8 cellular contexts compared by ENCODE assay signal in genomic region chr2:62195421-62196277, GRCh38. TPM values are rescaled to one million over a fixed set of nuclear protein-coding genes. Genes with fewer than 3 reads are reported as not detected.
A peak's percentile ranks its signal among the peaks of the same experiment; 100 is the strongest.
DNase-seq lines count a peak whose midpoint lies in the region; ATAC-seq and TF ChIP-seq lines count a peak whose summit lies in the region.

Gene B3GNT2 (plus strand): TSS chr2:62196115. CDS start chr2:62222221, 26,106 bp downstream.

- TF ChIP-seq CTCF in SK-N-SH (IDR thresholded peaks at IDR 0.05), result no peak

- H3K27ac ChIP-seq in HUES64 (ENCODE audit: low read depth, low read length) (peak within 1 kb of the TSS; percentile 85), SK-N-SH (ENCODE audit: low read depth in 2 of 2, low read length in 1 of 2) (peak within 1 kb of the TSS; percentile 56 to 81; a peak in 3 of 4 replicates), substantia nigra (ENCODE audit: low read depth, low read length, poor library complexity, severe bottlenecking) (peak within 1 kb of the TSS; percentile 94)

- H3K9me3 ChIP-seq in HUES64 (ENCODE audit: insufficient read depth, low read depth, low read length) (no peaks in the 10 kb centered on the region), SK-N-SH (no peaks in the 10 kb centered on the region)

- H3K9me3 Mint-ChIP-seq in activated naive CD4-positive, alpha-beta T cell treated with anti-CD3 and anti-CD28 coated beads, Interleukin-2, amount 10 ng/mL, durations not matched to agents 7 days and 5 days, result no peaks in the 10 kb centered on the region

- POLR2A ChIA-PET in SK-N-SH (lab: Yijun Ruan, JAX), result no interaction called here

- no peak for TF ChIP-seq RAD21 in SK-N-SH (IDR thresholded peaks at IDR 0.05; ENCODE audit: low read length)

- peak within 1 kb of the TSS; percentile 96 for H3K4me3 ChIP-seq in HUES64 (ENCODE audit: low read length)
- peak within 1 kb of the TSS; percentile 70 to 98 for H3K4me3 ChIP-seq in SK-N-SH (ENCODE audit: low read depth in 2 of 2, low read length in 1 of 2)

- CTCF ChIA-PET in SK-N-SH (lab: Yijun Ruan, JAX), result no interaction called here
- CTCF ChIA-PET in activated naive CD4-positive, alpha-beta T cell treated with anti-CD3 and anti-CD28 coated beads, Interleukin-2, amount 10 ng/mL, durations not matched to agents 7 days and 5 days (lab: Charles Lee), result no interaction called here

- H3K27me3 Mint-ChIP-seq in activated naive CD4-positive, alpha-beta T cell treated with anti-CD3 and anti-CD28 coated beads, Interleukin-2, amount 10 ng/mL, durations not matched to agents 7 days and 5 days, result peaks cover 18% of the 10 kb centered on the region

- H3K27ac Mint-ChIP-seq in activated naive CD4-positive, alpha-beta T cell treated with anti-CD3 and anti-CD28 coated beads, Interleukin-2, amount 10 ng/mL, durations not matched to agents 7 days and 5 days, result peak within 1 kb of the TSS; percentile 96

- H3K79me2 ChIP-seq in SK-N-SH (ENCODE audit: insufficient read depth), result peaks cover 41% of the 10 kb centered on the region

- no peaks in the 10 kb centered on the region for H3K27me3 ChIP-seq in HUES64 (ENCODE audit: insufficient read depth, low read length)
- H3K27me3 ChIP-seq in SK-N-SH (ENCODE audit: insufficient read depth), result no peaks in the 10 kb centered on the region

- ATAC-seq in GM21367 (IDR thresholded peaks at IDR 0.05; ENCODE audit: unreplicated experiment), result peak; percentile 32

- peak within 1 kb of the TSS; percentile 95 for H3K4me2 ChIP-seq in SK-N-SH

- H4K20me1 ChIP-seq in SK-N-SH (ENCODE audit: insufficient read depth), result no peaks in the 10 kb centered on the region

- peaks cover 36% of the 10 kb centered on the region for H3K4me1 Mint-ChIP-seq in activated naive CD4-positive, alpha-beta T cell treated with anti-CD3 and anti-CD28 coated beads, Interleukin-2, amount 10 ng/mL, durations not matched to agents 7 days and 5 days

- H3K9ac ChIP-seq in HUES64 (ENCODE audit: low read depth, low read length) (peak within 1 kb of the TSS; percentile 78), SK-N-SH (peak within 1 kb of the TSS; percentile 76)

- no peaks in the 10 kb centered on the region for H3F3A ChIP-seq in SK-N-SH (replicated peaks; ENCODE audit: insufficient read depth)

- peak; percentile 27 for DNase-seq in DMS 273 treated with DMSO at 0.1 percent for 48 hours (lab: John Stamatoyannopoulos, UW)
- DNase-seq in SK-N-SH, result peak; percentile 97
- DNase-seq in activated naive CD4-positive, alpha-beta T cell treated with anti-CD3 and anti-CD28 coated beads, Interleukin-2, amount 10 ng/mL, durations not matched to agents 7 days and 5 days, result peak; percentile 89
- DNase-seq in germinal center (ENCODE audit: low spot score), result peak; percentile 92
- peak in 54 of 56 donors; percentile 30 to 88 (median 76) for DNase-seq in nucleus accumbens (lab: John Stamatoyannopoulos, UW)
- peak in 48 of 49 donors; percentile 48 to 88 (median 74) for DNase-seq in substantia nigra (lab: John Stamatoyannopoulos, UW)

- H3K36me3 Mint-ChIP-seq in activated naive CD4-positive, alpha-beta T cell treated with anti-CD3 and anti-CD28 coated beads, Interleukin-2, amount 10 ng/mL, durations not matched to agents 7 days and 5 days, result peaks cover 15% of the 10 kb centered on the region

- H2AFZ ChIP-seq in SK-N-SH (ENCODE audit: low read depth), result peak within 1 kb of the TSS; percentile 91

- peak within 1 kb of the TSS; percentile 92 for H3K4me3 Mint-ChIP-seq in activated naive CD4-positive, alpha-beta T cell treated with anti-CD3 and anti-CD28 coated beads, Interleukin-2, amount 10 ng/mL, durations not matched to agents 7 days and 5 days

- H3K9me2 ChIP-seq in SK-N-SH, result no peaks in the 10 kb centered on the region

- 4% methylated on average over 70 of the region's 70 CpGs for WGBS in HUES64
- 16% methylated on average over 16 of the region's 70 CpGs for WGBS in SK-N-SH (ENCODE audit: low lambda C conversion rate)

- H3K36me3 ChIP-seq in HUES64 (ENCODE audit: insufficient read depth, low read length) (no peaks in the 10 kb centered on the region), SK-N-SH (replicated peaks in 1 of 2; ENCODE audit: control insufficient read depth in 1 of 2, insufficient read depth in 2 of 2, low read length in 1 of 2) (no peaks in the 10 kb centered on the region)

- no peak for TF ChIP-seq EP300 in SK-N-SH (IDR thresholded peaks at IDR 0.05; ENCODE audit: borderline replicate concordance in 1 of 2, low read depth in 1 of 2, low read length in 1 of 2)

- H3K4me1 ChIP-seq in HUES64 (ENCODE audit: insufficient read depth, low read length), result peaks cover 20% of the 10 kb centered on the region
- H3K4me1 ChIP-seq in SK-N-SH (ENCODE audit: control insufficient read depth in 1 of 2, insufficient read depth in 2 of 2, low read depth in 1 of 2, low read length in 1 of 2), result peaks cover 3 to 12% of the 10 kb centered on the region in 2 experiments; a peak in 2 of 4 replicates

TF ChIP-seq in SK-N-SH, 30 proteins besides CTCF, POLR2A, EP300 and RAD21 (continues in another document):
- TF ChIP-seq RXRA (IDR thresholded peaks at IDR 0.05; ENCODE audit: borderline replicate concordance, low read depth) (no peak), USF1 (IDR thresholded peaks at IDR 0.05; ENCODE audit: borderline replicate concordance, low read depth) (no peak), SMC3 (IDR thresholded peaks at IDR 0.05; ENCODE audit: low read depth, low read length) (0 out of 2 replicates have a peak, but pooled peaks have one; percentile 4), REST (IDR thresholded peaks at IDR 0.05; ENCODE audit: low read depth, low read length) (no peak), TCF12 (IDR thresholded peaks at IDR 0.05) (no peak), NFIC (IDR thresholded peaks at IDR 0.05; ENCODE audit: borderline replicate concordance) (no peak), EZH2phosphoT487 (IDR thresholded peaks at IDR 0.05; ENCODE audit: borderline replicate concordance, low read depth) (no peak), SIN3A (IDR thresholded peaks at IDR 0.05; ENCODE audit: borderline replicate concordance, low read depth, low read length) (no peak), POLR2AphosphoS5 (IDR thresholded peaks at IDR 0.05; ENCODE audit: low read depth, low read length) (0 out of 2 replicates have a peak, but pooled peaks have one; percentile 27)
- TF ChIP-seq, protein P1, sequence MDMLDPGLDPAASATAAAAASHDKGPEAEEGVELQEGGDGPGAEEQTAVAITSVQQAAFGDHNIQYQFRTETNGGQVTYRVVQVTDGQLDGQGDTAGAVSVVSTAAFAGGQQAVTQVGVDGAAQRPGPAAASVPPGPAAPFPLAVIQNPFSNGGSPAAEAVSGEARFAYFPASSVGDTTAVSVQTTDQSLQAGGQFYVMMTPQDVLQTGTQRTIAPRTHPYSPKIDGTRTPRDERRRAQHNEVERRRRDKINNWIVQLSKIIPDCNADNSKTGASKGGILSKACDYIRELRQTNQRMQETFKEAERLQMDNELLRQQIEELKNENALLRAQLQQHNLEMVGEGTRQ (IDR thresholded peaks at IDR 0.05; ENCODE audit: borderline replicate concordance, low read depth, low read length), result no peak
- TF ChIP-seq, protein P2, sequence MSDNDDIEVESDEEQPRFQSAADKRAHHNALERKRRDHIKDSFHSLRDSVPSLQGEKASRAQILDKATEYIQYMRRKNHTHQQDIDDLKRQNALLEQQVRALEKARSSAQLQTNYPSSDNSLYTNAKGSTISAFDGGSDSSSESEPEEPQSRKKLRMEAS (IDR thresholded peaks at IDR 0.05; ENCODE audit: low read depth), result no peak
- TF ChIP-seq, protein P3, sequence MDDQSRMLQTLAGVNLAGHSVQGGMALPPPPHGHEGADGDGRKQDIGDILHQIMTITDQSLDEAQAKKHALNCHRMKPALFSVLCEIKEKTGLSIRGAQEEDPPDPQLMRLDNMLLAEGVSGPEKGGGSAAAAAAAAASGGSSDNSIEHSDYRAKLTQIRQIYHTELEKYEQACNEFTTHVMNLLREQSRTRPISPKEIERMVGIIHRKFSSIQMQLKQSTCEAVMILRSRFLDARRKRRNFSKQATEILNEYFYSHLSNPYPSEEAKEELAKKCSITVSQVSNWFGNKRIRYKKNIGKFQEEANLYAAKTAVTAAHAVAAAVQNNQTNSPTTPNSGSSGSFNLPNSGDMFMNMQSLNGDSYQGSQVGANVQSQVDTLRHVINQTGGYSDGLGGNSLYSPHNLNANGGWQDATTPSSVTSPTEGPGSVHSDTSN (IDR thresholded peaks at IDR 0.05), result no peak

RNA-seq across cellular contexts. Expression of gene B3GNT2, which starts in this region (rescaled TPM):
- 22.2 TPM for polyA plus RNA-seq in HUES64 (2013, experiment 1 of 2)
- 24.3 TPM for polyA plus RNA-seq in HUES64 (2013, experiment 2 of 2)
- polyA plus RNA-seq in SK-N-SH (2012; rRNA removed), result 6.3 and 8.4 TPM in 2 replicates
- 8.4 and 9.0 TPM in 2 replicates for polyA plus RNA-seq in SK-N-SH (2012; cell fraction: cytosol; rRNA removed)
- polyA plus RNA-seq in SK-N-SH (2012; cell fraction: nucleus; rRNA removed), result 2.8 and 4.7 TPM in 2 replicates

Comparison
In these comparisons a context has a peak if more than half of its experiments do, and no peak if none do; other contexts are left out.
1. Peak in every context shown above with its lines: DNase-seq, ATAC-seq, H3K4me3 ChIP-seq and H3K27ac ChIP-seq.
2. DNase-seq: peak in every context shown above with its lines; median percentile 97 in SK-N-SH; 92 in germinal center; 89 in activated naive CD4-positive, alpha-beta T cell treated with anti-CD3 and anti-CD28 coated beads, Interleukin-2, amount 10 ng/mL, durations not matched to agents 7 days and 5 days; 76 in nucleus accumbens; 74 in substantia nigra; 27 in DMS 273 treated with DMSO at 0.1 percent for 48 hours.